ENCODE assay signal across 1 cellular context in the genomic region with DNA sequence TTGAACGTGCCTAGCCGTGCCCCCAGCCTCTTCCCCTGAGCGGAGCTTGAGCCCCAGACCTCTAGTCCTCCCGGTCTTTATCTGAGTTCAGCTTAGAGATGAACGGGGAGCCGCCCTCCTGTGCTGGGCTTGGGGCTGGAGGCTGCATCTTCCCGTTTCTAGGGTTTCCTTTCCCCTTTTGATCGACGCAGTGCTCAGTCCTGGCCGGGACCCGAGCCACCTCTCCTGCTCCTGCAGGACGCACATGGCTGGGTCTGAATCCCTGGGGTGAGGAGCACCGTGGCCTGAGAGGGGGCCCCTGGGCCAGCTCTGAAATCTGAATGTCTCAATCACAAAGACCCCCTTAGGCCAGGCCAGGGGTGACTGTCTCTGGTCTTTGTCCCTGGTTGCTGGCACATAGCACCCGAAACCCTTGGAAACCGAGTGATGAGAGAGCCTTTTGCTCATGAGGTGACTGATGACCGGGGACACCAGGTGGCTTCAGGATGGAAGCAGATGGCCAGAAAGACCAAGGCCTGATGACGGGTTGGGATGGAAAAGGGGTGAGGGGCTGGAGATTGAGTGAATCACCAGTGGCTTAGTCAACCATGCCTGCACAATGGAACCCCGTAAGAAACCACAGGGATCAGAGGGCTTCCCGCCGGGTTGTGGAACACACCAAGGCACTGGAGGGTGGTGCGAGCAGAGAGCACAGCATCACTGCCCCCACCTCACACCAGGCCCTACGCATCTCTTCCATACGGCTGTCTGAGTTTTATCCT.
TF ChIP-seq lines count a peak whose summit lies in the region.

No MANE protein-coding gene starts in this region.

TF ChIP-seq in HepG2, 621 proteins besides CTCF, POLR2A, EP300 and RAD21 (continued from another document and continues in another):
- TF ChIP-seq ZNF512 (CRISPR knock-in tag; IDR thresholded peaks at IDR 0.05) = no peak
- no peak for TF ChIP-seq TP53 (CRISPR knock-in tag; conservative IDR thresholded peaks at IDR 0.05)
- no peak; the same call in 1 of the 2 replicates for TF ChIP-seq ZFP90 (CRISPR knock-in tag; IDR thresholded peaks at IDR 0.05; ENCODE audit: borderline replicate concordance)
- TF ChIP-seq AFF4 (CRISPR knock-in tag; IDR thresholded peaks at IDR 0.05) = no peak
- no peak for TF ChIP-seq ZNF7 (CRISPR knock-in tag; IDR thresholded peaks at IDR 0.05)
- TF ChIP-seq NFE2L1 (CRISPR knock-in tag; IDR thresholded peaks at IDR 0.05; ENCODE audit: borderline replicate concordance) = no peak
- TF ChIP-seq TEAD3 (CRISPR knock-in tag; optimal IDR thresholded peaks at IDR 0.05; ENCODE audit: borderline replicate concordance) = no peak
- peak; percentile 72; the same call in 1 of the 2 replicates for TF ChIP-seq ZFP91 (CRISPR knock-in tag; IDR thresholded peaks at IDR 0.05; ENCODE audit: borderline replicate concordance)
- no peak for TF ChIP-seq ZNF570 (CRISPR knock-in tag; IDR thresholded peaks at IDR 0.05; ENCODE audit: borderline replicate concordance)
- TF ChIP-seq ARNT (IDR thresholded peaks at IDR 0.05) = no peak
- no peak for TF ChIP-seq KLF13 (CRISPR knock-in tag; IDR thresholded peaks at IDR 0.05)
- no peak for TF ChIP-seq IKZF1 (IDR thresholded peaks at IDR 0.05)
- TF ChIP-seq, protein P1, sequence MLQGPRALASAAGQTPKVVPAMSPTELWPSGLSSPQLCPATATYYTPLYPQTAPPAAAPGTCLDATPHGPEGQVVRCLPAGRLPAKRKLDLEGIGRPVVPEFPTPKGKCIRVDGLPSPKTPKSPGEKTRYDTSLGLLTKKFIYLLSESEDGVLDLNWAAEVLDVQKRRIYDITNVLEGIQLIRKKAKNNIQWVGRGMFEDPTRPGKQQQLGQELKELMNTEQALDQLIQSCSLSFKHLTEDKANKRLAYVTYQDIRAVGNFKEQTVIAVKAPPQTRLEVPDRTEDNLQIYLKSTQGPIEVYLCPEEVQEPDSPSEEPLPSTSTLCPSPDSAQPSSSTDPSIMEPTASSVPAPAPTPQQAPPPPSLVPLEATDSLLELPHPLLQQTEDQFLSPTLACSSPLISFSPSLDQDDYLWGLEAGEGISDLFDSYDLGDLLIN (CRISPR knock-in tag; IDR thresholded peaks at IDR 0.05; ENCODE audit: borderline replicate concordance) = no peak
- no peak for TF ChIP-seq ZNF496 (CRISPR knock-in tag; IDR thresholded peaks at IDR 0.05; ENCODE audit: insufficient replicate concordance)
- TF ChIP-seq KMT2A (CRISPR knock-in tag; IDR thresholded peaks at IDR 0.05) = no peak
- no peak for TF ChIP-seq ZNF432 (CRISPR knock-in tag; IDR thresholded peaks at IDR 0.05; ENCODE audit: borderline replicate concordance)
- TF ChIP-seq ZMAT3 (CRISPR knock-in tag; conservative IDR thresholded peaks at IDR 0.05) = 0 out of 2 replicates have a peak, but pooled peaks have one; percentile 9
- TF ChIP-seq ZNF337 (CRISPR knock-in tag; IDR thresholded peaks at IDR 0.05; ENCODE audit: borderline replicate concordance, low read depth) = no peak
- no peak for TF ChIP-seq MTF1 (CRISPR knock-in tag; IDR thresholded peaks at IDR 0.05)
- TF ChIP-seq, protein P2, sequence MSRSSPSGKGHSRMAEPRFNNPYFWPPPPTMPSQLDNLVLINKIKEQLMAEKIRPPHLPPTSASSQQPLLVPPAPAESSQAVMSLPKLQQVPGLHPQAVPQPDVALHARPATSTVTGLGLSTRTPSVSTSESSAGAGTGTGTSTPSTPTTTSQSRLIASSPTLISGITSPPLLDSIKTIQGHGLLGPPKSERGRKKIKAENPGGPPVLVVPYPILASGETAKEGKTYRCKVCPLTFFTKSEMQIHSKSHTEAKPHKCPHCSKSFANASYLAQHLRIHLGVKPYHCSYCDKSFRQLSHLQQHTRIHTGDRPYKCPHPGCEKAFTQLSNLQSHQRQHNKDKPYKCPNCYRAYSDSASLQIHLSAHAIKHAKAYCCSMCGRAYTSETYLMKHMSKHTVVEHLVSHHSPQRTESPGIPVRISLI (CRISPR knock-in tag; IDR thresholded peaks at IDR 0.05; ENCODE audit: borderline replicate concordance) = no peak
- peak; percentile 39; the same call in 1 of the 2 replicates for TF ChIP-seq ZNF891 (CRISPR knock-in tag; IDR thresholded peaks at IDR 0.05)
- TF ChIP-seq ATM (IDR thresholded peaks at IDR 0.05; ENCODE audit: borderline replicate concordance) = no peak
- TF ChIP-seq, protein P3, sequence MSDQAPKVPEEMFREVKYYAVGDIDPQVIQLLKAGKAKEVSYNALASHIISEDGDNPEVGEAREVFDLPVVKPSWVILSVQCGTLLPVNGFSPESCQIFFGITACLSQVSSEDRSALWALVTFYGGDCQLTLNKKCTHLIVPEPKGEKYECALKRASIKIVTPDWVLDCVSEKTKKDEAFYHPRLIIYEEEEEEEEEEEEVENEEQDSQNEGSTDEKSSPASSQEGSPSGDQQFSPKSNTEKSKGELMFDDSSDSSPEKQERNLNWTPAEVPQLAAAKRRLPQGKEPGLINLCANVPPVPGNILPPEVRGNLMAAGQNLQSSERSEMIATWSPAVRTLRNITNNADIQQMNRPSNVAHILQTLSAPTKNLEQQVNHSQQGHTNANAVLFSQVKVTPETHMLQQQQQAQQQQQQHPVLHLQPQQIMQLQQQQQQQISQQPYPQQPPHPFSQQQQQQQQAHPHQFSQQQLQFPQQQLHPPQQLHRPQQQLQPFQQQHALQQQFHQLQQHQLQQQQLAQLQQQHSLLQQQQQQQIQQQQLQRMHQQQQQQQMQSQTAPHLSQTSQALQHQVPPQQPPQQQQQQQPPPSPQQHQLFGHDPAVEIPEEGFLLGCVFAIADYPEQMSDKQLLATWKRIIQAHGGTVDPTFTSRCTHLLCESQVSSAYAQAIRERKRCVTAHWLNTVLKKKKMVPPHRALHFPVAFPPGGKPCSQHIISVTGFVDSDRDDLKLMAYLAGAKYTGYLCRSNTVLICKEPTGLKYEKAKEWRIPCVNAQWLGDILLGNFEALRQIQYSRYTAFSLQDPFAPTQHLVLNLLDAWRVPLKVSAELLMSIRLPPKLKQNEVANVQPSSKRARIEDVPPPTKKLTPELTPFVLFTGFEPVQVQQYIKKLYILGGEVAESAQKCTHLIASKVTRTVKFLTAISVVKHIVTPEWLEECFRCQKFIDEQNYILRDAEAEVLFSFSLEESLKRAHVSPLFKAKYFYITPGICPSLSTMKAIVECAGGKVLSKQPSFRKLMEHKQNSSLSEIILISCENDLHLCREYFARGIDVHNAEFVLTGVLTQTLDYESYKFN (CRISPR knock-in tag; conservative IDR thresholded peaks at IDR 0.05) = no peak
- TF ChIP-seq, protein P4, sequence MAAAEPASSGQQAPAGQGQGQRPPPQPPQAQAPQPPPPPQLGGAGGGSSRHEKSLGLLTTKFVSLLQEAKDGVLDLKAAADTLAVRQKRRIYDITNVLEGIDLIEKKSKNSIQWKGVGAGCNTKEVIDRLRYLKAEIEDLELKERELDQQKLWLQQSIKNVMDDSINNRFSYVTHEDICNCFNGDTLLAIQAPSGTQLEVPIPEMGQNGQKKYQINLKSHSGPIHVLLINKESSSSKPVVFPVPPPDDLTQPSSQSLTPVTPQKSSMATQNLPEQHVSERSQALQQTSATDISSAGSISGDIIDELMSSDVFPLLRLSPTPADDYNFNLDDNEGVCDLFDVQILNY (CRISPR knock-in tag; conservative IDR thresholded peaks at IDR 0.05) = no peak
- TF ChIP-seq ETV6 (CRISPR knock-in tag; conservative IDR thresholded peaks at IDR 0.05) = no peak; the same call in 1 of the 2 replicates
- TF ChIP-seq RNF219 (CRISPR knock-in tag; IDR thresholded peaks at IDR 0.05) = no peak
- TF ChIP-seq TGIF2 (CRISPR knock-in tag; IDR thresholded peaks at IDR 0.05) = no peak
- no peak for TF ChIP-seq RORA (CRISPR knock-in tag; IDR thresholded peaks at IDR 0.05)
- no peak for TF ChIP-seq MAF1 (CRISPR knock-in tag; IDR thresholded peaks at IDR 0.05; ENCODE audit: borderline replicate concordance)
- no peak for TF ChIP-seq ZNF543 (CRISPR knock-in tag; IDR thresholded peaks at IDR 0.05)
- TF ChIP-seq, protein P5, sequence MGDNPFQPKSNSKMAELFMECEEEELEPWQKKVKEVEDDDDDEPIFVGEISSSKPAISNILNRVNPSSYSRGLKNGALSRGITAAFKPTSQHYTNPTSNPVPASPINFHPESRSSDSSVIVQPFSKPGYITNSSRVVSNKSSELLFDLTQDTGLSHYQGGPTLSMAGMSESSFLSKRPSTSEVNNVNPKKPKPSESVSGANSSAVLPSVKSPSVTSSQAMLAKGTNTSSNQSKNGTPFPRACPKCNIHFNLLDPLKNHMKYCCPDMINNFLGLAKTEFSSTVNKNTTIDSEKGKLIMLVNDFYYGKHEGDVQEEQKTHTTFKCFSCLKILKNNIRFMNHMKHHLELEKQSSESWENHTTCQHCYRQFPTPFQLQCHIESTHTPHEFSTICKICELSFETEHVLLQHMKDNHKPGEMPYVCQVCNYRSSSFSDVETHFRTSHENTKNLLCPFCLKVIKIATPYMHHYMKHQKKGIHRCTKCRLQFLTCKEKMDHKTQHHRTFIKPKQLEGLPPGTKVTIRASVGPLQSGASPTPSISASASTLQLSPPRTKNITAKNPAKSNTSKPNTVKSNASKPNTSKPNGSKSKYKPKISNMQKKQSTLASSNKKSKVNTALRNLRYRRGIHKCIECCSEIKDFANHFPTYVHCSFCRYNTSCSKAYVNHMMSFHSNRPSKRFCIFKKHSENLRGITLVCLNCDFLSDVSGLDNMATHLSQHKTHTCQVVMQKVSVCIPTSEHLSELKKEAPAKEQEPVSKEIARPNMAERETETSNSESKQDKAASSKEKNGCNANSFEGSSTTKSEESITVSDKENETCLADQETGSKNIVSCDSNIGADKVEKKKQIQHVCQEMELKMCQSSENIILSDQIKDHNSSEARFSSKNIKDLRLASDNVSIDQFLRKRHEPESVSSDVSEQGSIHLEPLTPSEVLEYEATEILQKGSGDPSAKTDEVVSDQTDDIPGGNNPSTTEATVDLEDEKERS (CRISPR knock-in tag; IDR thresholded peaks at IDR 0.05) = no peak
- TF ChIP-seq ZBTB42 (CRISPR knock-in tag; IDR thresholded peaks at IDR 0.05) = no peak
- TF ChIP-seq SATB2 (CRISPR knock-in tag; IDR thresholded peaks at IDR 0.05) = no peak
- TF ChIP-seq SRSF1 (optimal IDR thresholded peaks at IDR 0.05; ENCODE audit: low read depth, low read length) = no peak
- no peak for TF ChIP-seq NR2F6 (IDR thresholded peaks at IDR 0.05)
- no peak for TF ChIP-seq NR2F6 (CRISPR knock-in tag; IDR thresholded peaks at IDR 0.05)
- no peak for TF ChIP-seq ZIK1 (CRISPR knock-in tag; IDR thresholded peaks at IDR 0.05; ENCODE audit: borderline replicate concordance, low read depth)
- no peak for TF ChIP-seq ZNF768 (CRISPR knock-in tag; IDR thresholded peaks at IDR 0.05)
- TF ChIP-seq ZNF616 (CRISPR knock-in tag; IDR thresholded peaks at IDR 0.05; ENCODE audit: low read depth) = no peak
- TF ChIP-seq GTF2F1 (IDR thresholded peaks at IDR 0.05; ENCODE audit: low read length) = no peak
